In genomic region chr3:15795563-15796308, GRCh38 we compare ENCODE assay signal across 8 cellular contexts. TPM values are rescaled to one million over a fixed set of nuclear protein-coding genes. Genes with fewer than 3 reads are reported as not detected.
DNase-seq lines count a peak whose midpoint lies in the region; ATAC-seq and TF ChIP-seq lines count a peak whose summit lies in the region.

No MANE protein-coding gene starts in this region.

- H3K27ac ChIP-seq in ACC112 (ENCODE audit: low read depth, low read length) (peak overlapping the region; percentile 98), OCI-LY3 (ENCODE audit: low read length) (no peak overlapping the region), cingulate gyrus (ENCODE audit: low read depth, low read length) (peak overlapping the region; percentile 75), neural progenitor cell (peak overlapping the region; percentile 85)

- H3K9me3 Mint-ChIP-seq in neural progenitor cell = peaks cover 16% of the 10 kb centered on the region

- peak overlapping the region; percentile 88 for H3K4me3 Mint-ChIP-seq in neural progenitor cell

- no peaks in the 10 kb centered on the region for H3K9me3 ChIP-seq in OCI-LY3 (ENCODE audit: insufficient read depth, low read length)
- H3K9me3 ChIP-seq in neural progenitor cell (ENCODE audit: low read depth) = no peaks in the 10 kb centered on the region

- H3K9ac ChIP-seq in OCI-LY3 (ENCODE audit: low read length) = peak overlapping the region; percentile 8; the same call in 1 of the 2 replicates
- no peak overlapping the region for H3K9ac ChIP-seq in neural progenitor cell

- TF ChIP-seq CTCF in OCI-LY3 (IDR thresholded peaks at IDR 0.05; ENCODE audit: low read depth, low read length) (no peak), neural progenitor cell (IDR thresholded peaks at IDR 0.05) (no peak)

- peaks cover 19% of the 10 kb centered on the region for H3K36me3 Mint-ChIP-seq in neural progenitor cell

- H3K4me3 ChIP-seq in ACC112 (ENCODE audit: low read depth, low read length) = peak overlapping the region; percentile 81
- H3K4me3 ChIP-seq in OCI-LY3 (ENCODE audit: low read length) = peak overlapping the region; percentile 47
- H3K4me3 ChIP-seq in neural progenitor cell = peak overlapping the region; percentile 43

- no peaks in the 10 kb centered on the region for H4K20me1 ChIP-seq in OCI-LY3 (ENCODE audit: insufficient read depth, low read length)
- no peaks in the 10 kb centered on the region for H4K20me1 ChIP-seq in neural progenitor cell (ENCODE audit: low read depth)

- ATAC-seq in GM21381 (IDR thresholded peaks at IDR 0.05; ENCODE audit: unreplicated experiment) = peak; percentile 39

- H3K79me2 ChIP-seq in ACC112 (ENCODE audit: control insufficient read depth, insufficient read depth, low read length, unreplicated experiment) (peaks cover 83% of the 10 kb centered on the region), OCI-LY3 (ENCODE audit: low read length) (peaks cover 15% of the 10 kb centered on the region), neural progenitor cell (ENCODE audit: low read depth) (peaks cover 45% of the 10 kb centered on the region)

- DNase-seq in neural progenitor cell (ENCODE audit: low spot score) (no peak), COR-L47 (lab: John Stamatoyannopoulos, UW) (no peak), NCI-H2196 treated with DMSO at 0.1 percent for 48 hours (lab: John Stamatoyannopoulos, UW; ENCODE audit: unreplicated experiment) (no peak), DMS53 treated with DMSO at 0.1 percent for 48 hours (lab: John Stamatoyannopoulos, UW; ENCODE audit: unreplicated experiment) (no peak)

- peaks cover 43% of the 10 kb centered on the region for H3K4me1 Mint-ChIP-seq in neural progenitor cell

- peaks cover 42% of the 10 kb centered on the region for H3K4me1 ChIP-seq in ACC112 (ENCODE audit: control insufficient read depth, insufficient read depth, low read length, unreplicated experiment)
- peaks cover 48% of the 10 kb centered on the region for H3K4me1 ChIP-seq in OCI-LY3 (ENCODE audit: low read length)
- peaks cover 45% of the 10 kb centered on the region for H3K4me1 ChIP-seq in neural progenitor cell

- no peaks in the 10 kb centered on the region for H3K27me3 Mint-ChIP-seq in neural progenitor cell (ENCODE audit: insufficient read depth, low read depth)

- H3K27me3 ChIP-seq in ACC112 (ENCODE audit: insufficient read depth, low read length) (no peaks in the 10 kb centered on the region), OCI-LY3 (ENCODE audit: low read depth, low read length) (no peaks in the 10 kb centered on the region), neural progenitor cell (no peaks in the 10 kb centered on the region)

- peaks cover 16% of the 10 kb centered on the region for H3F3A ChIP-seq in neural progenitor cell (ENCODE audit: low read depth)

- H2AFZ ChIP-seq in ACC112 (ENCODE audit: low read length, unreplicated experiment) = no peak overlapping the region
- H2AFZ ChIP-seq in OCI-LY3 (ENCODE audit: low read depth, low read length) = no peak overlapping the region
- H2AFZ ChIP-seq in neural progenitor cell (replicated peaks) = no peak overlapping the region

- peak overlapping the region; percentile 23 for H3K27ac Mint-ChIP-seq in neural progenitor cell

- H3K36me3 ChIP-seq in ACC112 (ENCODE audit: insufficient read depth, low read length) (peaks cover 28% of the 10 kb centered on the region), OCI-LY3 (replicated peaks; ENCODE audit: low read depth, low read length) (no peaks in the 10 kb centered on the region), neural progenitor cell (no peaks in the 10 kb centered on the region)

- peak overlapping the region; percentile 68 for H3K4me2 ChIP-seq in OCI-LY3 (ENCODE audit: low read length)
- H3K4me2 ChIP-seq in neural progenitor cell = peak overlapping the region; percentile 79

RNA-seq across cellular contexts. Expression of gene ANKRD28, which starts 2.0 kb away (rescaled TPM):
- total RNA-seq in neural progenitor cell (ENCODE audit: low replicate concordance) = 29.3 and 36.4 TPM in 2 replicates
